In the genomic region with DNA sequence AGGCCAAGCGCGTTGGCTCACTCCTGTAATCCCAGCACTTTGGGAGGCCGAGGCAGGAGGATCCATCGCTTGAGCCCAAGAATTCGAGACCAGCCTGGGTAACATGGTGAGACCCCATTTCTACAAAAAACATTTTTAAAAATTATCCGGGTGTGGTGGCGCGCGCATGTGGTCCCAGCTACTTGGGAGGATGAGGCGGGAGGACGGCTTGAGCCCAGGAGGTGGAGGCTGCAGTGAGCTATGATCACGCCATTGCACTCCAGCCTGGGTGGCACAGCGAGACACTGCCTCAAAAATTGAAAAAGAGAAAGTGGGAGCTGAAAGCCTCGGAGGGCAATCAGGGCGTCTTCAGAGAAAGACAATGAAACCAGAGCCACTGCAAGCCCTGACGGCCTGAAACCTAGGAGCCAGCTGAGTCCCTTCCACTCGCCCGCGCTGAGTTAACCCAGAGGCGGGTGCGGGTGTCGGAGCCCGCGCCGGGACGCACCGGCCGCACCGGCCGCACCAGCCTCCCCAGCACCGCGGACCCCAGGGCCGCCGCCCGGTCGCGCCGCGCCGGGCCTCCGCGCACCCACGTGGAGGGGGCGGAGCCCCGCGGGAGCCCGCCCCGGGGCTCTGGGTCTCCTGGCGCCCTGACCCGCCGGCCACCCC, we compare ENCODE assay signal across 1 cellular context.
A peak's percentile ranks its signal among the peaks of the same experiment; 100 is the strongest.
TF ChIP-seq lines count a peak whose summit lies in the region.

No MANE protein-coding gene starts in this region.

TF ChIP-seq in K562, 482 proteins besides CTCF, POLR2A, EP300 and RAD21 (continued from another document):
- TF ChIP-seq, protein P1, sequence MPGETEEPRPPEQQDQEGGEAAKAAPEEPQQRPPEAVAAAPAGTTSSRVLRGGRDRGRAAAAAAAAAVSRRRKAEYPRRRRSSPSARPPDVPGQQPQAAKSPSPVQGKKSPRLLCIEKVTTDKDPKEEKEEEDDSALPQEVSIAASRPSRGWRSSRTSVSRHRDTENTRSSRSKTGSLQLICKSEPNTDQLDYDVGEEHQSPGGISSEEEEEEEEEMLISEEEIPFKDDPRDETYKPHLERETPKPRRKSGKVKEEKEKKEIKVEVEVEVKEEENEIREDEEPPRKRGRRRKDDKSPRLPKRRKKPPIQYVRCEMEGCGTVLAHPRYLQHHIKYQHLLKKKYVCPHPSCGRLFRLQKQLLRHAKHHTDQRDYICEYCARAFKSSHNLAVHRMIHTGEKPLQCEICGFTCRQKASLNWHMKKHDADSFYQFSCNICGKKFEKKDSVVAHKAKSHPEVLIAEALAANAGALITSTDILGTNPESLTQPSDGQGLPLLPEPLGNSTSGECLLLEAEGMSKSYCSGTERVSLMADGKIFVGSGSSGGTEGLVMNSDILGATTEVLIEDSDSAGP (CRISPR knock-in tag; IDR thresholded peaks at IDR 0.05): no peak
- no peak for TF ChIP-seq PURB (CRISPR knock-in tag; IDR thresholded peaks at IDR 0.05; ENCODE audit: low read depth)
- TF ChIP-seq, protein P2, sequence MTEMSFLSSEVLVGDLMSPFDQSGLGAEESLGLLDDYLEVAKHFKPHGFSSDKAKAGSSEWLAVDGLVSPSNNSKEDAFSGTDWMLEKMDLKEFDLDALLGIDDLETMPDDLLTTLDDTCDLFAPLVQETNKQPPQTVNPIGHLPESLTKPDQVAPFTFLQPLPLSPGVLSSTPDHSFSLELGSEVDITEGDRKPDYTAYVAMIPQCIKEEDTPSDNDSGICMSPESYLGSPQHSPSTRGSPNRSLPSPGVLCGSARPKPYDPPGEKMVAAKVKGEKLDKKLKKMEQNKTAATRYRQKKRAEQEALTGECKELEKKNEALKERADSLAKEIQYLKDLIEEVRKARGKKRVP (CRISPR knock-in tag; IDR thresholded peaks at IDR 0.05): no peak
- no peak for TF ChIP-seq POLR2H (tag; IDR thresholded peaks at IDR 0.05; ENCODE audit: low read depth)
- no peak for TF ChIP-seq KDM5B (IDR thresholded peaks at IDR 0.05; ENCODE audit: insufficient replicate concordance, low read depth, low read length)
- TF ChIP-seq KLF16 (IDR thresholded peaks at IDR 0.05): no peak
- peak; percentile 73; the same call in 1 of the 2 replicates for TF ChIP-seq ZNF263 (CRISPR knock-in tag; IDR thresholded peaks at IDR 0.05; ENCODE audit: borderline replicate concordance)
- no peak for TF ChIP-seq KHSRP (IDR thresholded peaks at IDR 0.05)
- no peak for TF ChIP-seq ILK (tag; IDR thresholded peaks at IDR 0.05; ENCODE audit: borderline replicate concordance, low read depth)
- TF ChIP-seq, protein P3, sequence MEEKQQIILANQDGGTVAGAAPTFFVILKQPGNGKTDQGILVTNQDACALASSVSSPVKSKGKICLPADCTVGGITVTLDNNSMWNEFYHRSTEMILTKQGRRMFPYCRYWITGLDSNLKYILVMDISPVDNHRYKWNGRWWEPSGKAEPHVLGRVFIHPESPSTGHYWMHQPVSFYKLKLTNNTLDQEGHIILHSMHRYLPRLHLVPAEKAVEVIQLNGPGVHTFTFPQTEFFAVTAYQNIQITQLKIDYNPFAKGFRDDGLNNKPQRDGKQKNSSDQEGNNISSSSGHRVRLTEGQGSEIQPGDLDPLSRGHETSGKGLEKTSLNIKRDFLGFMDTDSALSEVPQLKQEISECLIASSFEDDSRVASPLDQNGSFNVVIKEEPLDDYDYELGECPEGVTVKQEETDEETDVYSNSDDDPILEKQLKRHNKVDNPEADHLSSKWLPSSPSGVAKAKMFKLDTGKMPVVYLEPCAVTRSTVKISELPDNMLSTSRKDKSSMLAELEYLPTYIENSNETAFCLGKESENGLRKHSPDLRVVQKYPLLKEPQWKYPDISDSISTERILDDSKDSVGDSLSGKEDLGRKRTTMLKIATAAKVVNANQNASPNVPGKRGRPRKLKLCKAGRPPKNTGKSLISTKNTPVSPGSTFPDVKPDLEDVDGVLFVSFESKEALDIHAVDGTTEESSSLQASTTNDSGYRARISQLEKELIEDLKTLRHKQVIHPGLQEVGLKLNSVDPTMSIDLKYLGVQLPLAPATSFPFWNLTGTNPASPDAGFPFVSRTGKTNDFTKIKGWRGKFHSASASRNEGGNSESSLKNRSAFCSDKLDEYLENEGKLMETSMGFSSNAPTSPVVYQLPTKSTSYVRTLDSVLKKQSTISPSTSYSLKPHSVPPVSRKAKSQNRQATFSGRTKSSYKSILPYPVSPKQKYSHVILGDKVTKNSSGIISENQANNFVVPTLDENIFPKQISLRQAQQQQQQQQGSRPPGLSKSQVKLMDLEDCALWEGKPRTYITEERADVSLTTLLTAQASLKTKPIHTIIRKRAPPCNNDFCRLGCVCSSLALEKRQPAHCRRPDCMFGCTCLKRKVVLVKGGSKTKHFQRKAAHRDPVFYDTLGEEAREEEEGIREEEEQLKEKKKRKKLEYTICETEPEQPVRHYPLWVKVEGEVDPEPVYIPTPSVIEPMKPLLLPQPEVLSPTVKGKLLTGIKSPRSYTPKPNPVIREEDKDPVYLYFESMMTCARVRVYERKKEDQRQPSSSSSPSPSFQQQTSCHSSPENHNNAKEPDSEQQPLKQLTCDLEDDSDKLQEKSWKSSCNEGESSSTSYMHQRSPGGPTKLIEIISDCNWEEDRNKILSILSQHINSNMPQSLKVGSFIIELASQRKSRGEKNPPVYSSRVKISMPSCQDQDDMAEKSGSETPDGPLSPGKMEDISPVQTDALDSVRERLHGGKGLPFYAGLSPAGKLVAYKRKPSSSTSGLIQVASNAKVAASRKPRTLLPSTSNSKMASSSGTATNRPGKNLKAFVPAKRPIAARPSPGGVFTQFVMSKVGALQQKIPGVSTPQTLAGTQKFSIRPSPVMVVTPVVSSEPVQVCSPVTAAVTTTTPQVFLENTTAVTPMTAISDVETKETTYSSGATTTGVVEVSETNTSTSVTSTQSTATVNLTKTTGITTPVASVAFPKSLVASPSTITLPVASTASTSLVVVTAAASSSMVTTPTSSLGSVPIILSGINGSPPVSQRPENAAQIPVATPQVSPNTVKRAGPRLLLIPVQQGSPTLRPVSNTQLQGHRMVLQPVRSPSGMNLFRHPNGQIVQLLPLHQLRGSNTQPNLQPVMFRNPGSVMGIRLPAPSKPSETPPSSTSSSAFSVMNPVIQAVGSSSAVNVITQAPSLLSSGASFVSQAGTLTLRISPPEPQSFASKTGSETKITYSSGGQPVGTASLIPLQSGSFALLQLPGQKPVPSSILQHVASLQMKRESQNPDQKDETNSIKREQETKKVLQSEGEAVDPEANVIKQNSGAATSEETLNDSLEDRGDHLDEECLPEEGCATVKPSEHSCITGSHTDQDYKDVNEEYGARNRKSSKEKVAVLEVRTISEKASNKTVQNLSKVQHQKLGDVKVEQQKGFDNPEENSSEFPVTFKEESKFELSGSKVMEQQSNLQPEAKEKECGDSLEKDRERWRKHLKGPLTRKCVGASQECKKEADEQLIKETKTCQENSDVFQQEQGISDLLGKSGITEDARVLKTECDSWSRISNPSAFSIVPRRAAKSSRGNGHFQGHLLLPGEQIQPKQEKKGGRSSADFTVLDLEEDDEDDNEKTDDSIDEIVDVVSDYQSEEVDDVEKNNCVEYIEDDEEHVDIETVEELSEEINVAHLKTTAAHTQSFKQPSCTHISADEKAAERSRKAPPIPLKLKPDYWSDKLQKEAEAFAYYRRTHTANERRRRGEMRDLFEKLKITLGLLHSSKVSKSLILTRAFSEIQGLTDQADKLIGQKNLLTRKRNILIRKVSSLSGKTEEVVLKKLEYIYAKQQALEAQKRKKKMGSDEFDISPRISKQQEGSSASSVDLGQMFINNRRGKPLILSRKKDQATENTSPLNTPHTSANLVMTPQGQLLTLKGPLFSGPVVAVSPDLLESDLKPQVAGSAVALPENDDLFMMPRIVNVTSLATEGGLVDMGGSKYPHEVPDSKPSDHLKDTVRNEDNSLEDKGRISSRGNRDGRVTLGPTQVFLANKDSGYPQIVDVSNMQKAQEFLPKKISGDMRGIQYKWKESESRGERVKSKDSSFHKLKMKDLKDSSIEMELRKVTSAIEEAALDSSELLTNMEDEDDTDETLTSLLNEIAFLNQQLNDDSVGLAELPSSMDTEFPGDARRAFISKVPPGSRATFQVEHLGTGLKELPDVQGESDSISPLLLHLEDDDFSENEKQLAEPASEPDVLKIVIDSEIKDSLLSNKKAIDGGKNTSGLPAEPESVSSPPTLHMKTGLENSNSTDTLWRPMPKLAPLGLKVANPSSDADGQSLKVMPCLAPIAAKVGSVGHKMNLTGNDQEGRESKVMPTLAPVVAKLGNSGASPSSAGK (IDR thresholded peaks at IDR 0.05): no peak
- TF ChIP-seq ZNF778 (CRISPR knock-in tag; IDR thresholded peaks at IDR 0.05): no peak
- TF ChIP-seq HMGN3 (IDR thresholded peaks at IDR 0.05; ENCODE audit: borderline replicate concordance, extremely low read depth, insufficient read length, low read depth, low read length): peak; percentile 5
- TF ChIP-seq SMAD3 (CRISPR knock-in tag; conservative IDR thresholded peaks at IDR 0.05): no peak
- TF ChIP-seq TARDBP (IDR thresholded peaks at IDR 0.05): no peak
- peak; percentile 62; the same call in 1 of the 2 replicates for TF ChIP-seq GATAD2B (IDR thresholded peaks at IDR 0.05; ENCODE audit: borderline replicate concordance)
- no peak for TF ChIP-seq U2AF1 (optimal IDR thresholded peaks at IDR 0.05; ENCODE audit: low read depth, low read length)
